1 cellular context compared by ENCODE assay signal in genomic region chr14:93076755-93077154, GRCh38.
TF ChIP-seq lines count a peak whose summit lies in the region.

No MANE protein-coding gene starts in this region.

TF ChIP-seq in IMR-90, 13 proteins besides CTCF, POLR2A, EP300 and RAD21:
- no peak for TF ChIP-seq MXI1 (IDR thresholded peaks at IDR 0.05; ENCODE audit: borderline replicate concordance, low read depth, low read length)
- TF ChIP-seq RFX5 (IDR thresholded peaks at IDR 0.05; ENCODE audit: low read depth, low read length) = no peak
- no peak for TF ChIP-seq CHD1 (IDR thresholded peaks at IDR 0.05; ENCODE audit: low read depth, low read length)
- TF ChIP-seq MAFK (IDR thresholded peaks at IDR 0.05; ENCODE audit: low read depth, low read length) = no peak
- no peak for TF ChIP-seq CEBPB (IDR thresholded peaks at IDR 0.05; ENCODE audit: low read depth, low read length)
- TF ChIP-seq FOS (IDR thresholded peaks at IDR 0.05; ENCODE audit: low read depth, low read length) = no peak
- TF ChIP-seq MAZ (IDR thresholded peaks at IDR 0.05; ENCODE audit: borderline replicate concordance, low read depth, low read length) = no peak
- TF ChIP-seq RCOR1 (IDR thresholded peaks at IDR 0.05; ENCODE audit: insufficient replicate concordance, low read length) = no peak
- no peak for TF ChIP-seq SMC3 (IDR thresholded peaks at IDR 0.05; ENCODE audit: low read depth, low read length)
- no peak for TF ChIP-seq NFE2L2 (IDR thresholded peaks at IDR 0.05; ENCODE audit: low read depth, low read length)
